ENCODE assay signal across 1 cellular context in genomic region chr12:124333724-124334123, GRCh38.
A peak's percentile ranks its signal among the peaks of the same experiment; 100 is the strongest.
TF ChIP-seq lines count a peak whose summit lies in the region.

No MANE protein-coding gene starts in this region.

TF ChIP-seq in H1, 55 proteins besides CTCF, POLR2A, EP300 and RAD21:
- TF ChIP-seq POU5F1 (IDR thresholded peaks at IDR 0.05; ENCODE audit: low read depth, low read length) (no peak), KDM5A (IDR thresholded peaks at IDR 0.05; ENCODE audit: low read length) (no peak), SAP30 (IDR thresholded peaks at IDR 0.05; ENCODE audit: insufficient read depth, insufficient replicate concordance, low read length) (no peak), CBX8 (IDR thresholded peaks at IDR 0.05; ENCODE audit: borderline replicate concordance, low read depth, low read length) (no peak), POLR2AphosphoS5 (IDR thresholded peaks at IDR 0.05; ENCODE audit: low read depth, low read length) (peak; percentile 28; the same call in 1 of the 2 replicates), HDAC2 (IDR thresholded peaks at IDR 0.05; ENCODE audit: borderline replicate concordance in 1 of 2, low read depth in 2 of 2, low read length in 2 of 2) (no peak)
